8 cellular contexts compared by ENCODE assay signal in genomic region chr2:238784671-238785527, GRCh38.
DNase-seq lines count a peak whose midpoint lies in the region; ATAC-seq, FAIRE-seq and TF ChIP-seq lines count a peak whose summit lies in the region.

No MANE protein-coding gene starts in this region.

- no peaks in the 10 kb centered on the region for H3K36me3 Mint-ChIP-seq in mesothelial cell of epicardium

- POLR2A ChIA-PET in A549 (lab: Yijun Ruan, JAX), result no interaction called here

- no peak for TF ChIP-seq EP300 in A549 (IDR thresholded peaks at IDR 0.05)

- peak overlapping the region; percentile 54 to 68 for H3K27ac ChIP-seq in A549

- TF ChIP-seq CTCF in A549 (IDR thresholded peaks at IDR 0.05) (peak; percentile 93), GM13976 (IDR thresholded peaks at IDR 0.05; ENCODE audit: borderline replicate concordance, control extremely low read depth, extremely low read depth, insufficient read depth, missing control alignments) (peak; percentile 81), mesothelial cell of epicardium (IDR thresholded peaks at IDR 0.05; ENCODE audit: unreplicated experiment) (peak; percentile 97)

- H3K27ac Mint-ChIP-seq in mesothelial cell of epicardium, result no peak overlapping the region

- 40% methylated on average over 17 of the region's 17 CpGs for WGBS in A549 (ENCODE audit: missing lambda C conversion rate)

- H3K4me1 Mint-ChIP-seq in mesothelial cell of epicardium, result peaks cover 5% of the 10 kb centered on the region

- no peaks in the 10 kb centered on the region for H3K9me3 ChIP-seq in A549

- 0 out of 3 replicates have a peak overlapping the region, but pooled peaks have one; percentile 9 for H3K4me2 ChIP-seq in A549

- no peak overlapping the region for H3K4me3 ChIP-seq in A549

- TF ChIP-seq POLR2A in A549 (IDR thresholded peaks at IDR 0.05; ENCODE audit: low read length), result no peak

- H3K4me1 ChIP-seq in A549, result peaks cover 9% of the 10 kb centered on the region; the same call in 2 of the 3 replicates

- no peak for FAIRE-seq in A549 (lab: Jason Lieb, UNC)

- ATAC-seq in A549 (peak; percentile 83 to 94; a peak in 5 of 6 replicates), GM21526 (IDR thresholded peaks at IDR 0.05; ENCODE audit: low FRiP score, unreplicated experiment) (no peak)

- peaks cover 17% of the 10 kb centered on the region for H3K9me3 Mint-ChIP-seq in mesothelial cell of epicardium

- TF ChIP-seq RAD21 in A549 (conservative IDR thresholded peaks at IDR 0.05 in 1 of 2, IDR thresholded peaks at IDR 0.05 in 1 of 2), result peak; percentile 95 to 96

- in situ Hi-C loops in GM13976 (cut with MboI; ENCODE audit: low sequenced_read_pairs, unreplicated experiment), result loop anchor here (25.0 kb wide), 1 partner anchor 423 kb away; no protein-coding TSS in a partner anchor

- DNase-seq in A549 (ENCODE audit: low read depth in 1 of 2, low spot score in 1 of 2), result peak; percentile 60 to 76
- DNase-seq in GM13976 (ENCODE audit: low spot score), result peak; percentile 78
- peak; percentile 3 to 65 for DNase-seq in NCI-H446 (lab: John Stamatoyannopoulos, UW)
- peak; percentile 21 to 37 for DNase-seq in activated CD4-positive, alpha-beta T cell treated with anti-CD3 and anti-CD28 coated beads, Interleukin-2, amount 50 U/mL, for 24 hours (ENCODE audit: low read depth in 1 of 2, low spot score in 1 of 2)
- DNase-seq in effector CD8-positive, alpha-beta T cell (lab: John Stamatoyannopoulos, UW), result peak; percentile 33
- DNase-seq in mesothelial cell of epicardium (ENCODE audit: low spot score in 2 of 2, unreplicated experiment in 2 of 2), result peak; percentile 60 to 83
- DNase-seq in stimulated activated CD8-positive, alpha-beta memory T cell treated with anti-CD3 and anti-CD28 coated beads, Interleukin-15, amount 100 ng/mL, for 4 hours (ENCODE audit: low read depth in 2 of 2), result peak; percentile 13 to 16

- H3K4me3 Mint-ChIP-seq in mesothelial cell of epicardium, result no peak overlapping the region

- CTCF ChIA-PET in A549 (lab: Yijun Ruan, JAX), result interaction anchor here (0.6 to 3.9 kb wide), 102 partner anchors 10 to 1109 kb away, joined by 3 to 79 read pairs (median 5); no protein-coding TSS in a partner anchor

- peaks cover 3% of the 10 kb centered on the region for H3K27me3 Mint-ChIP-seq in mesothelial cell of epicardium (ENCODE audit: low read depth)

TF ChIP-seq in A549, 52 proteins besides CTCF, POLR2A, EP300 and RAD21:
- TF ChIP-seq ZNF302 (CRISPR knock-in tag; IDR thresholded peaks at IDR 0.05) (no peak), RCOR1 (IDR thresholded peaks at IDR 0.05; ENCODE audit: low read depth, low read length) (no peak), TP53 (CRISPR knock-in tag; IDR thresholded peaks at IDR 0.05) (no peak), ZC3H11A (IDR thresholded peaks at IDR 0.05) (no peak), CEBPB (IDR thresholded peaks at IDR 0.05) (peak; percentile 29 to 38; a peak in 1 of 4 replicates), KDM1A (IDR thresholded peaks at IDR 0.05; ENCODE audit: low read depth) (no peak), HES2 (IDR thresholded peaks at IDR 0.05) (no peak), MAZ (IDR thresholded peaks at IDR 0.05; ENCODE audit: borderline replicate concordance, low read depth, low read length) (0 out of 2 replicates have a peak, but pooled peaks have one; percentile 49), SMC3 (IDR thresholded peaks at IDR 0.05) (peak; percentile 96), CBX2 (IDR thresholded peaks at IDR 0.05; ENCODE audit: borderline replicate concordance, low read depth) (no peak), HOXA7 (CRISPR knock-in tag; IDR thresholded peaks at IDR 0.05) (no peak), RNF2 (IDR thresholded peaks at IDR 0.05; ENCODE audit: borderline replicate concordance, low read depth) (no peak)
- TF ChIP-seq, protein P1, sequence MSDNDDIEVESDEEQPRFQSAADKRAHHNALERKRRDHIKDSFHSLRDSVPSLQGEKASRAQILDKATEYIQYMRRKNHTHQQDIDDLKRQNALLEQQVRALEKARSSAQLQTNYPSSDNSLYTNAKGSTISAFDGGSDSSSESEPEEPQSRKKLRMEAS (IDR thresholded peaks at IDR 0.05), result peak; percentile 52; the same call in 1 of the 2 replicates
- TF ChIP-seq, protein P2, sequence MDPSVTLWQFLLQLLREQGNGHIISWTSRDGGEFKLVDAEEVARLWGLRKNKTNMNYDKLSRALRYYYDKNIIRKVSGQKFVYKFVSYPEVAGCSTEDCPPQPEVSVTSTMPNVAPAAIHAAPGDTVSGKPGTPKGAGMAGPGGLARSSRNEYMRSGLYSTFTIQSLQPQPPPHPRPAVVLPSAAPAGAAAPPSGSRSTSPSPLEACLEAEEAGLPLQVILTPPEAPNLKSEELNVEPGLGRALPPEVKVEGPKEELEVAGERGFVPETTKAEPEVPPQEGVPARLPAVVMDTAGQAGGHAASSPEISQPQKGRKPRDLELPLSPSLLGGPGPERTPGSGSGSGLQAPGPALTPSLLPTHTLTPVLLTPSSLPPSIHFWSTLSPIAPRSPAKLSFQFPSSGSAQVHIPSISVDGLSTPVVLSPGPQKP (IDR thresholded peaks at IDR 0.05; ENCODE audit: low read depth, low read length), result no peak

Comparison
In these comparisons a context has a peak if more than half of its experiments do, and no peak if none do; other contexts are left out.
1. DNase-seq: peak in every context shown above with its lines; median percentile 78 in GM13976; 72 in mesothelial cell of epicardium; 68 in A549; 34 in NCI-H446; 33 in effector CD8-positive, alpha-beta T cell; 29 in activated CD4-positive, alpha-beta T cell treated with anti-CD3 and anti-CD28 coated beads, Interleukin-2, amount 50 U/mL, for 24 hours; 14 in stimulated activated CD8-positive, alpha-beta memory T cell treated with anti-CD3 and anti-CD28 coated beads, Interleukin-15, amount 100 ng/mL, for 4 hours.